ENCODE assay signal across 18 cellular contexts in the genomic region with DNA sequence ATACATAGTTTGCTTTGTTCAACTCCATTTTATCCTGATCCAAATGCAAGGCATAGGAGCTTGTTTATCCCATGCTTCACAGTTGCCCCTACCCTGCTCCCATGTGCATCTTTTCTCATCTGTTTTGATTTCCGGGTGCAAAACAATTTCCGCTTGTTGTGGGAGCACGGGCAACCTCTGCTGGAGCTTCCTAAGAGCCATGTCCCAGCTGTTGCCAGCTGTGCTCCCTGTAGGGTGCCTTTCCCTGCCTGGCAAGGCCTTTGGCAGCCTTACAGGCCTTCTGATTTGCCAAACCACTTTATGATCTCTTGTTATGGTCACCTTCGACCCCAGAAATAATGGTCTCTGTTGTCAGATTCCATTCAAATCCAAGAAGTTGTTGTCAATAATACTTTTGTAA.
"Had no signal": no experiment of that assay in that cellular context is flagged by ENCODE, and none has a peak within 500 bp of the region (broad histone marks: within the 10 kb centered on the region; RNA-seq: fewer than 3 reads in every experiment).

No MANE protein-coding gene starts in this region.

- H3K4me1 ChIP-seq: heart right ventricle, testis, upper lobe of right lung, vagina had no signal

- DNase-seq: effector CD4-positive, alpha-beta T cell; endodermal cell; erythroblast; heart right ventricle; hypothalamus; mammary epithelial cell; naive thymus-derived CD4-positive, alpha-beta T cell; posterior cingulate gyrus; stimulated activated CD4-positive, alpha-beta T cell treated with anti-CD3 and anti-CD28 coated beads, Interleukin-2, amount 100 ng/mL, for 24 hours; stimulated activated CD4-positive, alpha-beta T cell treated with anti-CD3 and anti-CD28 coated beads, Interleukin-4, amount 100 ng/mL, for 4 hours; stimulated activated naive B cell treated with anti-CD40 and anti-IgM and Interleukin-4, amounts not matched to agents 10 μg/mL and 1 μg/mL and 100 μg/mL, for 72 hours; stimulated activated naive CD8-positive, alpha-beta T cell treated with anti-CD3 and anti-CD28 coated beads, Interleukin-15, amount 100 ng/mL, for 72 hours; testis; upper lobe of right lung had no signal

- H3K36me3 ChIP-seq: heart right ventricle, neutrophil, tibial nerve, upper lobe of right lung, vagina had no signal

- H3K27me3 Mint-ChIP-seq: stimulated activated naive B cell treated with anti-CD40 and anti-IgM and Interleukin-4, amounts not matched to agents 10 μg/mL and 1 μg/mL and 100 μg/mL, for 72 hours; stimulated activated naive CD8-positive, alpha-beta T cell treated with anti-CD3 and anti-CD28 coated beads, Interleukin-15, amount 100 ng/mL, for 72 hours had no signal

- H3K4me3 Mint-ChIP-seq: endodermal cell; naive thymus-derived CD4-positive, alpha-beta T cell; stimulated activated naive B cell treated with anti-CD40 and anti-IgM and Interleukin-4, amounts not matched to agents 10 μg/mL and 1 μg/mL and 100 μg/mL, for 72 hours; stimulated activated naive CD8-positive, alpha-beta T cell treated with anti-CD3 and anti-CD28 coated beads, Interleukin-15, amount 100 ng/mL, for 72 hours had no signal

- H3K27me3 ChIP-seq: heart right ventricle, neutrophil, testis, tibial nerve, upper lobe of right lung, vagina had no signal

- H3K27ac Mint-ChIP-seq: endodermal cell; naive thymus-derived CD4-positive, alpha-beta T cell; stimulated activated naive B cell treated with anti-CD40 and anti-IgM and Interleukin-4, amounts not matched to agents 10 μg/mL and 1 μg/mL and 100 μg/mL, for 72 hours; stimulated activated naive CD8-positive, alpha-beta T cell treated with anti-CD3 and anti-CD28 coated beads, Interleukin-15, amount 100 ng/mL, for 72 hours had no signal

- H3K27ac ChIP-seq: heart right ventricle, neutrophil, skin epidermis, testis, tibial nerve, upper lobe of right lung, vagina had no signal

- H3K9me3 ChIP-seq: neutrophil, testis, tibial nerve, upper lobe of right lung, vagina had no signal

- H3K36me3 Mint-ChIP-seq: stimulated activated naive B cell treated with anti-CD40 and anti-IgM and Interleukin-4, amounts not matched to agents 10 μg/mL and 1 μg/mL and 100 μg/mL, for 72 hours had no signal

- H3K4me1 Mint-ChIP-seq: endodermal cell; naive thymus-derived CD4-positive, alpha-beta T cell; stimulated activated naive B cell treated with anti-CD40 and anti-IgM and Interleukin-4, amounts not matched to agents 10 μg/mL and 1 μg/mL and 100 μg/mL, for 72 hours; stimulated activated naive CD8-positive, alpha-beta T cell treated with anti-CD3 and anti-CD28 coated beads, Interleukin-15, amount 100 ng/mL, for 72 hours had no signal

- H3K9me3 Mint-ChIP-seq: endodermal cell had no signal

- H3K4me3 ChIP-seq: heart right ventricle, skin epidermis, testis, tibial nerve, upper lobe of right lung, vagina had no signal
